22 cellular contexts compared by ENCODE assay signal in genomic region chr2:76692896-76693295, GRCh38.
"Had no signal": no experiment of that assay in that cellular context is flagged by ENCODE, and none has a peak within 500 bp of the region (broad histone marks: within the 10 kb centered on the region; RNA-seq: fewer than 3 reads in every experiment).

No MANE protein-coding gene starts in this region.

- H3K4me2 ChIP-seq: hepatocyte had no signal

- H3K9me3 ChIP-seq: neutrophil, pancreas, thoracic aorta had no signal

- H3K4me3 ChIP-seq: hepatocyte, pancreas, thoracic aorta had no signal

- H3K79me2 ChIP-seq: hepatocyte had no signal

- H3K27me3 ChIP-seq: foreskin keratinocyte, hepatocyte, neutrophil, pancreas had no signal

- H3K36me3 ChIP-seq: neutrophil, pancreas, thoracic aorta had no signal

- DNase-seq: activated CD4-positive, alpha-beta memory T cell treated with anti-CD3 and anti-CD28 coated beads for 36 hours; activated CD4-positive, alpha-beta T cell treated with anti-CD3 and anti-CD28 coated beads for 4 hours; activated CD4-positive, CD25-positive, alpha-beta regulatory T cell; activated CD8-positive, alpha-beta memory T cell treated with anti-CD3 and anti-CD28 coated beads, Interleukin-2, amount 10 ng/mL, durations not matched to agents 7 days and 5 days; activated gamma-delta T cell treated with Interleukin-2 at 50 U/mL for 16 hours; activated T-cell treated with anti-CD3 and anti-CD28 coated beads for 4 hours; aorta; effector CD8-positive, alpha-beta T cell; foreskin keratinocyte; immature natural killer cell; left ventricle myocardium superior; mammary epithelial cell; midbrain; natural killer cell; pancreas; right cardiac atrium; stimulated activated CD4-positive, alpha-beta T cell treated with anti-CD3 and anti-CD28 coated beads, Interleukin-4, amount 100 ng/mL, for 24 hours; stimulated activated naive CD4-positive, alpha-beta T cell treated with Interleukin-2 at 50 U/mL for 16 hours; T1000 had no signal

- H2AFZ ChIP-seq: hepatocyte had no signal

- H3K4me1 ChIP-seq: foreskin keratinocyte, pancreas had no signal

- H3K27ac ChIP-seq: foreskin keratinocyte, hepatocyte, neutrophil, pancreas, thoracic aorta had no signal
